25 cellular contexts compared by ENCODE assay signal in the genomic region with DNA sequence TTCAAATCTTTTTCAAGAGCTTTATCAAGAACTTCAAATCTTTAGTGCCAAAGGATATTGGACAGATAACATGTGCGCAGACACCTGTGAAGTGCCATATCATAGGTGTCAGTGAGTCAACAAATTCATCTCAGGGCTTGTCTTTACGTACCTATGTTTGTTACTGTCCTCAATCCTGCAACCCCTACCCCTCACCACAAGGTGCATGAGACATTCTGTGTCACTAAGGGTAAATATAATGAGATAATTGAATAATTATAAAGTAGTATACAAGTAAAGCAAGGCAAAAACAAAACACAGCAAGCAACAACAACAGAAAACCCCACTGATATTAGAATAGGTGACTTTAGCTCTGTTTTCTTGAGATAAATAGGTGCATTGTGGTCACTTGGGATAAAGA.
"Had no signal": no experiment of that assay in that cellular context is flagged by ENCODE, and none has a peak within 500 bp of the region (broad histone marks: within the 10 kb centered on the region; RNA-seq: fewer than 3 reads in every experiment).

No MANE protein-coding gene starts in this region.

- H3K36me3 Mint-ChIP-seq: activated naive CD4-positive, alpha-beta T cell treated with anti-CD3 and anti-CD28 coated beads, Interleukin-2, amount 50 U/mL, for 24 hours; mesothelial cell of epicardium had no signal

- H3K27me3 Mint-ChIP-seq: activated naive CD4-positive, alpha-beta T cell treated with anti-CD3 and anti-CD28 coated beads, Interleukin-2, amount 50 U/mL, for 24 hours; dendritic cell treated with granulocyte-macrophage colony-stimulating factor and Interleukin-4, amounts not matched to agents 40 ng/mL and 50 ng/mL, for 4 days had no signal

- FAIRE-seq: keratinocyte, urothelium cell line had no signal

- H3K9me3 ChIP-seq: lower lobe of right lung, thyroid gland had no signal

- H3K4me1 ChIP-seq: lower lobe of right lung, thyroid gland had no signal

- H3K27ac ChIP-seq: cardiac muscle cell, lower lobe of right lung, thyroid gland had no signal

- H3K4me3 Mint-ChIP-seq: activated naive CD4-positive, alpha-beta T cell treated with anti-CD3 and anti-CD28 coated beads, Interleukin-2, amount 50 U/mL, for 24 hours; activated T-cell treated with anti-CD3 and anti-CD28 coated beads, Interleukin-2, amount 50 U/mL, for 72 hours; dendritic cell treated with granulocyte-macrophage colony-stimulating factor and Interleukin-4, amounts not matched to agents 40 ng/mL and 50 ng/mL, for 4 days; mesothelial cell of epicardium; nephron progenitor cell; T-helper 1 cell treated with Interleukin-12 subunit alpha and Interleukin-12 subunit beta and Interleukin-4 antibody, amounts not matched to agents 30 μg/mL and 1 μg/mL, for 36 hours had no signal

- DNase-seq: activated CD4-positive, alpha-beta T cell treated with anti-CD3 and anti-CD28 coated beads, Interleukin-2, amount 50 U/mL, for 1 hour; activated CD4-positive, CD25-positive, alpha-beta regulatory T cell treated with anti-CD3 and anti-CD28 coated beads, Interleukin-2, amount 50 U/mL, for 72 hours; activated CD8-positive, alpha-beta memory T cell treated with anti-CD3 and anti-CD28 coated beads for 24 hours; activated CD8-positive, alpha-beta memory T cell treated with anti-CD3 and anti-CD28 coated beads, Interleukin-2, amount 50 U/mL, for 48 hours; activated gamma-delta T cell; activated T-cell treated with anti-CD3 and anti-CD28 coated beads, Interleukin-2, amount 50 U/mL, for 72 hours; effector memory CD4-positive, alpha-beta T cell; foreskin melanocyte; hypothalamus; lower lobe of right lung; nephron progenitor cell; occipital lobe; posterior cingulate gyrus; stimulated activated CD4-positive, alpha-beta T cell treated with anti-CD3 and anti-CD28 coated beads, Interleukin-12 subunit alpha, Interleukin-12 subunit beta, amount 100 ng/mL, for 4 hours; stimulated activated CD4-positive, alpha-beta T cell treated with anti-CD3 and anti-CD28 coated beads, Interleukin-1b, Interleukin-23, amount 100 ng/mL, for 48 hours; stimulated activated CD8-positive, alpha-beta memory T cell treated with anti-CD3 and anti-CD28 coated beads, Interleukin-4, amount 100 ng/mL, for 48 hours; stimulated activated naive CD4-positive, alpha-beta T cell treated with Interleukin-2 at 50 U/mL for 16 hours; thyroid gland had no signal

- H3K4me1 Mint-ChIP-seq: activated naive CD4-positive, alpha-beta T cell treated with anti-CD3 and anti-CD28 coated beads, Interleukin-2, amount 50 U/mL, for 24 hours had no signal

- ATAC-seq: activated T-cell treated with anti-CD3 and anti-CD28 coated beads, Interleukin-2, amount 50 U/mL, for 72 hours; lower lobe of right lung had no signal

- H3K4me3 ChIP-seq: cardiac muscle cell, lower lobe of right lung, thyroid gland had no signal

- H3K27ac Mint-ChIP-seq: activated naive CD4-positive, alpha-beta T cell treated with anti-CD3 and anti-CD28 coated beads, Interleukin-2, amount 50 U/mL, for 24 hours; activated T-cell treated with anti-CD3 and anti-CD28 coated beads, Interleukin-2, amount 50 U/mL, for 72 hours; dendritic cell treated with granulocyte-macrophage colony-stimulating factor and Interleukin-4, amounts not matched to agents 40 ng/mL and 50 ng/mL, for 4 days; mesothelial cell of epicardium; nephron progenitor cell; T-helper 1 cell treated with Interleukin-12 subunit alpha and Interleukin-12 subunit beta and Interleukin-4 antibody, amounts not matched to agents 30 μg/mL and 1 μg/mL, for 36 hours had no signal

- H3K36me3 ChIP-seq: cardiac muscle cell, lower lobe of right lung, thyroid gland had no signal

- H3K9me3 Mint-ChIP-seq: activated naive CD4-positive, alpha-beta T cell treated with anti-CD3 and anti-CD28 coated beads, Interleukin-2, amount 50 U/mL, for 24 hours; activated T-cell treated with anti-CD3 and anti-CD28 coated beads, Interleukin-2, amount 50 U/mL, for 72 hours; dendritic cell treated with granulocyte-macrophage colony-stimulating factor and Interleukin-4, amounts not matched to agents 40 ng/mL and 50 ng/mL, for 4 days; mesothelial cell of epicardium; nephron progenitor cell; T-helper 1 cell treated with Interleukin-12 subunit alpha and Interleukin-12 subunit beta and Interleukin-4 antibody, amounts not matched to agents 30 μg/mL and 1 μg/mL, for 36 hours had no signal

- H3K27me3 ChIP-seq: cardiac muscle cell, thyroid gland had no signal
